19 cellular contexts compared by ENCODE assay signal in genomic region chr19:5775668-5776309, GRCh38. TPM values are rescaled to one million over a fixed set of nuclear protein-coding genes. Genes with fewer than 3 reads are reported as not detected.
DNase-seq lines count a peak whose midpoint lies in the region; ATAC-seq, FAIRE-seq and TF ChIP-seq lines count a peak whose summit lies in the region.
"Had no signal": no experiment of that assay in that cellular context is flagged by ENCODE, and none has a peak within 500 bp of the region (broad histone marks: within the 10 kb centered on the region; RNA-seq: fewer than 3 reads in every experiment).

No MANE protein-coding gene starts in this region.

- H2AFZ ChIP-seq in HepG2 (ENCODE audit: low read length) (no peak overlapping the region), Karpas-422 (ENCODE audit: low read length) (no peak overlapping the region)

- TF ChIP-seq POLR2A in HepG2 (IDR thresholded peaks at IDR 0.05; ENCODE audit: insufficient read depth in 1 of 2, low read depth in 2 of 2, low read length in 2 of 2) (no peak), right lobe of liver (IDR thresholded peaks at IDR 0.05) (no peak)

- H3K36me3 ChIP-seq in HepG2 (replicated peaks in 1 of 2; ENCODE audit: control insufficient read depth in 1 of 2, insufficient read depth in 2 of 2, low read length in 2 of 2) (no peaks in the 10 kb centered on the region), right lobe of liver (no peaks in the 10 kb centered on the region), adipocyte (ENCODE audit: control insufficient read depth, insufficient read depth, low read length, severe bottlenecking) (no peaks in the 10 kb centered on the region), Karpas-422 (ENCODE audit: insufficient read depth, low read length) (no peaks in the 10 kb centered on the region)

- H3K4me2 ChIP-seq in HepG2 (ENCODE audit: low read depth, low read length) (no peak overlapping the region; the same call in 1 of the 2 replicates), Karpas-422 (ENCODE audit: low read depth, low read length, poor library complexity, severe bottlenecking) (no peak overlapping the region)

- WGBS in HepG2 (ENCODE audit: low lambda C conversion rate), result 35% methylated on average over 14 of the region's 17 CpGs
- 77% methylated on average over 7 of the region's 17 CpGs for WGBS in right lobe of liver (ENCODE audit: insufficient coverage, low coverage, low lambda C conversion rate, missing lambda C conversion rate)

- POLR2A ChIA-PET in HepG2 (lab: Yijun Ruan, JAX), result interaction anchor here (1.1 kb wide), 1 partner anchor 15 kb away, joined by 4 read pairs; no protein-coding TSS in a partner anchor

- H3K9me3 ChIP-seq in HepG2 (ENCODE audit: low read length) (no peaks in the 10 kb centered on the region), right lobe of liver (no peaks in the 10 kb centered on the region), adipocyte (ENCODE audit: control insufficient read depth, low read length) (no peaks in the 10 kb centered on the region), Karpas-422 (ENCODE audit: low read length) (no peaks in the 10 kb centered on the region)

- FAIRE-seq in HepG2 (lab: Jason Lieb, UNC), result no peak

- H4K20me1 ChIP-seq in HepG2 (ENCODE audit: insufficient read depth, low read length) (no peaks in the 10 kb centered on the region), Karpas-422 (ENCODE audit: insufficient read depth, low read depth, low read length) (no peaks in the 10 kb centered on the region)

- CTCF ChIA-PET in HepG2 (lab: Yijun Ruan, JAX; ENCODE audit: low intra/inter-chr PET ratio, low total read pairs), result interaction anchor here (2.5 kb wide), 1 partner anchor 18 kb away, joined by 8 read pairs; no protein-coding TSS in a partner anchor

- in situ Hi-C loops in HepG2 (cut with HindIII; ENCODE audit: extremely low pct_ligation_motif_present, low pct_unique_long_range_greater_than_20kb), result no loop called here

- ATAC-seq in HepG2, result no peak
- no peak for ATAC-seq in right lobe of liver
- ATAC-seq: HCT116, T-helper 17 cell had no signal

- intact Hi-C loops in HepG2 (cut with micrococcal nuclease; ENCODE audit: unreplicated experiment), result no loop called here
- intact Hi-C loops in right lobe of liver (cut with DNase I), result no loop called here

- TF ChIP-seq EP300 in HepG2 (IDR thresholded peaks at IDR 0.05; ENCODE audit: low read depth in 2 of 2, low read length in 2 of 2) (no peak), HepG2 (CRISPR knock-in tag; IDR thresholded peaks at IDR 0.05; ENCODE audit: borderline replicate concordance) (no peak)

- no peaks in the 10 kb centered on the region for H3K9me2 ChIP-seq in Karpas-422 (replicated peaks; ENCODE audit: insufficient read depth, low read length)

- TF ChIP-seq CTCF in HepG2 (CRISPR knock-in tag; IDR thresholded peaks at IDR 0.05) (no peak), right lobe of liver (IDR thresholded peaks at IDR 0.05) (no peak), fibroblast of pulmonary artery (IDR thresholded peaks at IDR 0.05; ENCODE audit: low read length, missing control alignments) (no peak)

- no peaks in the 10 kb centered on the region for H3K79me2 ChIP-seq in HepG2 (ENCODE audit: insufficient read depth, low read length)
- H3K79me2 ChIP-seq in Karpas-422 (ENCODE audit: low read length), result no peaks in the 10 kb centered on the region

- H3K4me3 ChIP-seq in HepG2 (replicated peaks in 1 of 3; ENCODE audit: insufficient read depth in 1 of 3, low read depth in 2 of 3, low read length in 3 of 3) (no peak overlapping the region), right lobe of liver (no peak overlapping the region), adipocyte (ENCODE audit: low read length) (no peak overlapping the region), fibroblast of pulmonary artery (replicated peaks; ENCODE audit: low read depth, low read length) (no peak overlapping the region), Karpas-422 (ENCODE audit: low read length) (no peak overlapping the region)

- H3K4me1 ChIP-seq in HepG2 (ENCODE audit: insufficient read depth, low read length) (peaks cover 9% of the 10 kb centered on the region; the same call in 1 of the 2 replicates), right lobe of liver (no peaks in the 10 kb centered on the region), adipocyte (ENCODE audit: control insufficient read depth, insufficient read depth, low read length) (peaks cover 10% of the 10 kb centered on the region), Karpas-422 (ENCODE audit: low read length) (no peaks in the 10 kb centered on the region)

- H3K27ac ChIP-seq in HepG2 (ENCODE audit: extremely low read length, insufficient read depth, low read length) (no peak overlapping the region), right lobe of liver (no peak overlapping the region), Karpas-422 (ENCODE audit: low read length) (no peak overlapping the region)

- H3K9ac ChIP-seq in HepG2 (ENCODE audit: insufficient read depth, low read depth, low read length), result no peak overlapping the region
- no peak overlapping the region for H3K9ac ChIP-seq in adipocyte (ENCODE audit: low read length)
- no peak overlapping the region for H3K9ac ChIP-seq in Karpas-422 (ENCODE audit: low read length)

- BruUV-seq in HepG2 (replicated peaks; lab: Mats Ljungman, UMichigan), result no TSS peak

- TF ChIP-seq RAD21 in HepG2 (CRISPR knock-in tag; IDR thresholded peaks at IDR 0.05), result no peak

- H3K27me3 ChIP-seq in HepG2 (ENCODE audit: control insufficient read depth in 1 of 2, insufficient read depth in 2 of 2, low read length in 2 of 2), result peaks cover 0 to 8% of the 10 kb centered on the region in 2 experiments; a peak in 2 of 5 replicates
- H3K27me3 ChIP-seq in right lobe of liver, result no peaks in the 10 kb centered on the region
- H3K27me3 ChIP-seq in adipocyte (replicated peaks; ENCODE audit: control insufficient read depth, insufficient read depth, low read length), result no peaks in the 10 kb centered on the region
- H3K27me3 ChIP-seq in Karpas-422 (ENCODE audit: low read length), result no peaks in the 10 kb centered on the region

- DNase-seq in HepG2 (ENCODE audit: low spot score) (no peak), right lobe of liver (no peak), adipocyte (ENCODE audit: low read depth) (peak; percentile 65), fibroblast of pulmonary artery (ENCODE audit: low read depth) (peak; percentile 36), NCI-H774 (lab: John Stamatoyannopoulos, UW) (no peak), Karpas-422 (no peak), iPS-NIHi11 (ENCODE audit: low spot score) (no peak), C1 segment of cervical spinal cord (lab: John Stamatoyannopoulos, UW) (no peak)
- DNase-seq: 8988T; activated B cell treated with CpG ODN at 0.5 μM for 24 hours; activated effector memory CD4-positive, alpha-beta T cell treated with anti-CD3 and anti-CD28 coated beads, Interleukin-2, amount 50 U/mL, for 16 hours; CD8-positive, alpha-beta memory T cell; immature natural killer cell; NCI-H1105 treated with DMSO at 0.1 percent for 48 hours; NK-92 treated with Interleukin-12 subunit alpha and Interleukin-12 subunit beta, amount 100 ng/mL, for 24 hours; stimulated activated CD4-positive, alpha-beta T cell treated with anti-CD3 and anti-CD28 coated beads, Interleukin-2, amount 100 ng/mL, for 24 hours; T-helper 17 cell had no signal

RNA-seq across cellular contexts. Expression of gene PRR22, which starts 8.8 kb away (rescaled TPM):
- total RNA-seq in HepG2 (2016; rRNA removed; fragmentation: Illumina TruSeq; extraction: Trizol) (0.77 and 2.3 TPM in 2 replicates), right lobe of liver (1 to 10 TPM; 1.7 to 3.3 (median 2.1) TPM)
- 0.40 and 0.53 TPM in 2 replicates for total RNA-seq in HepG2 (2016; cell fraction: cytosol; rRNA removed; fragmentation: Illumina TruSeq; extraction: Trizol; ENCODE audit: low read depth)
- total RNA-seq in HepG2 (2016; cell fraction: insoluble cytoplasmic fraction; rRNA removed; fragmentation: Illumina TruSeq; extraction: Trizol), result 0.83 and 2.2 TPM in 2 replicates
- 0.68 and 0.93 TPM in 2 replicates for total RNA-seq in HepG2 (2016; cell fraction: membrane; rRNA removed; fragmentation: Illumina TruSeq; extraction: Trizol)
- 2.2 and 2.6 TPM in 2 replicates for total RNA-seq in HepG2 (2016; cell fraction: nucleus; rRNA removed; fragmentation: Illumina TruSeq; extraction: Trizol)
- polyA plus RNA-seq in HepG2 (2011; rRNA removed), result 0.84 and 1.0 TPM in 2 replicates
- 0.10 and 0.36 TPM in 2 replicates for polyA plus RNA-seq in HepG2 (2011; cell fraction: cytosol; rRNA removed)
- polyA plus RNA-seq in HepG2 (2011; cell fraction: nucleus; rRNA removed), result 9.3 and 11.4 TPM in 2 replicates
- 0.86 and 1.1 TPM in 2 replicates for polyA plus RNA-seq in HepG2 (2012)
- 0.27 and 0.43 TPM in 2 replicates for polyA plus RNA-seq in HepG2 (2016; cell fraction: cytosol; fragmentation: Illumina TruSeq; extraction: Trizol; ENCODE audit: low read depth)
- polyA plus RNA-seq in HepG2 (2016; cell fraction: insoluble cytoplasmic fraction; fragmentation: Illumina TruSeq; extraction: Trizol; ENCODE audit: low read depth), result 1.2 and 2.0 TPM in 2 replicates
- 0.66 and 0.97 TPM in 2 replicates for polyA plus RNA-seq in HepG2 (2016; cell fraction: membrane; fragmentation: Illumina TruSeq; extraction: Trizol; ENCODE audit: low read depth)
- 10.5 and 11.2 TPM in 2 replicates for polyA plus RNA-seq in HepG2 (2016; cell fraction: nucleus; fragmentation: Illumina TruSeq; extraction: Trizol; ENCODE audit: insufficient read depth, low read depth)
- 0.35 and 0.70 TPM in 2 replicates for polyA minus RNA-seq in HepG2 (2011; rRNA and poly(A)+ RNA removed; ENCODE audit: low replicate concordance)
- polyA minus RNA-seq in HepG2 (2011; cell fraction: cytosol; rRNA and poly(A)+ RNA removed), result 0.59 and 0.62 TPM in 2 replicates
- polyA minus RNA-seq in HepG2 (2011; cell fraction: nucleus; rRNA and poly(A)+ RNA removed), result 0.62 and 1.7 TPM in 2 replicates
- 0.29 TPM in 1 of 2 replicates, not detected in the other for total RNA-seq in Karpas-422 (2014; rRNA removed; shearing (Covaris generic); ENCODE audit: low replicate concordance)
- polyA plus RNA-seq: immature natural killer cell had no signal

RNA-seq across cellular contexts. Expression of gene DUS3L, which starts 15.2 kb away (rescaled TPM):
- total RNA-seq in HepG2 (2016; rRNA removed; fragmentation: Illumina TruSeq; extraction: Trizol), result 20.6 and 25.1 TPM in 2 replicates
- total RNA-seq in HepG2 (2016; cell fraction: cytosol; rRNA removed; fragmentation: Illumina TruSeq; extraction: Trizol; ENCODE audit: low read depth), result 7.1 and 7.6 TPM in 2 replicates
- 19.2 and 25.0 TPM in 2 replicates for total RNA-seq in HepG2 (2016; cell fraction: insoluble cytoplasmic fraction; rRNA removed; fragmentation: Illumina TruSeq; extraction: Trizol)
- total RNA-seq in HepG2 (2016; cell fraction: membrane; rRNA removed; fragmentation: Illumina TruSeq; extraction: Trizol), result 8.0 and 8.5 TPM in 2 replicates
- total RNA-seq in HepG2 (2016; cell fraction: nucleus; rRNA removed; fragmentation: Illumina TruSeq; extraction: Trizol), result 16.2 and 25.2 TPM in 2 replicates
- polyA plus RNA-seq in HepG2 (2011; rRNA removed), result 13.3 and 15.6 TPM in 2 replicates
- 10.8 and 19.0 TPM in 2 replicates for polyA plus RNA-seq in HepG2 (2011; cell fraction: cytosol; rRNA removed)
- polyA plus RNA-seq in HepG2 (2011; cell fraction: nucleus; rRNA removed), result 82.5 and 110 TPM in 2 replicates
- 8.5 and 16.9 TPM in 2 replicates for polyA plus RNA-seq in HepG2 (2012)
- 2.4 and 3.1 TPM in 2 replicates for polyA plus RNA-seq in HepG2 (2016; cell fraction: cytosol; fragmentation: Illumina TruSeq; extraction: Trizol; ENCODE audit: low read depth)
- polyA plus RNA-seq in HepG2 (2016; cell fraction: insoluble cytoplasmic fraction; fragmentation: Illumina TruSeq; extraction: Trizol; ENCODE audit: low read depth), result 18.3 and 18.8 TPM in 2 replicates
- 6.3 TPM in 2 replicates for polyA plus RNA-seq in HepG2 (2016; cell fraction: membrane; fragmentation: Illumina TruSeq; extraction: Trizol; ENCODE audit: low read depth)
- 41.4 and 60.6 TPM in 2 replicates for polyA plus RNA-seq in HepG2 (2016; cell fraction: nucleus; fragmentation: Illumina TruSeq; extraction: Trizol; ENCODE audit: insufficient read depth, low read depth)
- polyA minus RNA-seq in HepG2 (2011; rRNA and poly(A)+ RNA removed; ENCODE audit: low replicate concordance), result 25.0 and 31.3 TPM in 2 replicates
- polyA minus RNA-seq in HepG2 (2011; cell fraction: cytosol; rRNA and poly(A)+ RNA removed), result 13.3 and 13.6 TPM in 2 replicates
- 16.8 and 28.8 TPM in 2 replicates for polyA minus RNA-seq in HepG2 (2011; cell fraction: nucleus; rRNA and poly(A)+ RNA removed)
- 10 to 100 TPM; 14.7 to 28.6 (median 20.5) TPM for total RNA-seq in right lobe of liver
- 21.7 and 34.0 TPM in 2 replicates for total RNA-seq in Karpas-422 (2014; rRNA removed; shearing (Covaris generic); ENCODE audit: low replicate concordance)

RNA-seq across cellular contexts. Expression of gene NRTN, which starts 29.1 kb away (rescaled TPM):
- total RNA-seq in HepG2 (2016; rRNA removed; fragmentation: Illumina TruSeq; extraction: Trizol), result 3.2 and 4.1 TPM in 2 replicates
- 6.3 and 6.9 TPM in 2 replicates for total RNA-seq in HepG2 (2016; cell fraction: cytosol; rRNA removed; fragmentation: Illumina TruSeq; extraction: Trizol; ENCODE audit: low read depth)
- 3.3 and 3.6 TPM in 2 replicates for total RNA-seq in HepG2 (2016; cell fraction: insoluble cytoplasmic fraction; rRNA removed; fragmentation: Illumina TruSeq; extraction: Trizol)
- total RNA-seq in HepG2 (2016; cell fraction: membrane; rRNA removed; fragmentation: Illumina TruSeq; extraction: Trizol), result 11.2 and 12.2 TPM in 2 replicates
- 1.9 TPM in 2 replicates for total RNA-seq in HepG2 (2016; cell fraction: nucleus; rRNA removed; fragmentation: Illumina TruSeq; extraction: Trizol)
- 5.3 and 7.3 TPM in 2 replicates for polyA plus RNA-seq in HepG2 (2011; rRNA removed)
- polyA plus RNA-seq in HepG2 (2011; cell fraction: cytosol; rRNA removed), result 3.3 and 7.0 TPM in 2 replicates
- 5.3 and 5.4 TPM in 2 replicates for polyA plus RNA-seq in HepG2 (2011; cell fraction: nucleus; rRNA removed)
- 3.3 and 6.4 TPM in 2 replicates for polyA plus RNA-seq in HepG2 (2012)
- polyA plus RNA-seq in HepG2 (2016; cell fraction: cytosol; fragmentation: Illumina TruSeq; extraction: Trizol; ENCODE audit: low read depth), result 9.7 and 9.9 TPM in 2 replicates
- polyA plus RNA-seq in HepG2 (2016; cell fraction: insoluble cytoplasmic fraction; fragmentation: Illumina TruSeq; extraction: Trizol; ENCODE audit: low read depth), result 4.5 and 4.6 TPM in 2 replicates
- 13.7 and 14.4 TPM in 2 replicates for polyA plus RNA-seq in HepG2 (2016; cell fraction: membrane; fragmentation: Illumina TruSeq; extraction: Trizol; ENCODE audit: low read depth)
- polyA plus RNA-seq in HepG2 (2016; cell fraction: nucleus; fragmentation: Illumina TruSeq; extraction: Trizol; ENCODE audit: insufficient read depth, low read depth), result 2.8 and 4.0 TPM in 2 replicates
- 0.14 and 10.3 TPM in 2 replicates for polyA minus RNA-seq in HepG2 (2011; rRNA and poly(A)+ RNA removed; ENCODE audit: low replicate concordance)
- polyA minus RNA-seq in HepG2 (2011; cell fraction: cytosol; rRNA and poly(A)+ RNA removed), result 5.2 and 5.8 TPM in 2 replicates
- polyA minus RNA-seq in HepG2 (2011; cell fraction: nucleus; rRNA and poly(A)+ RNA removed), result 1.2 and 1.8 TPM in 2 replicates
- total RNA-seq in right lobe of liver, result 10 to 100 TPM in 3 of 6 experiments, 1 to 10 TPM in 3; 4.7 to 11.6 (median 9.8) TPM
- total RNA-seq in Karpas-422 (2014; rRNA removed; shearing (Covaris generic); ENCODE audit: low replicate concordance), result not detected in 2 replicates

RNA-seq across cellular contexts. Expression of gene CATSPERD, which starts 55.4 kb away (rescaled TPM):
- total RNA-seq in HepG2 (2016; rRNA removed; fragmentation: Illumina TruSeq; extraction: Trizol), result not detected in 2 replicates
- total RNA-seq in HepG2 (2016; cell fraction: cytosol; rRNA removed; fragmentation: Illumina TruSeq; extraction: Trizol; ENCODE audit: low read depth), result not detected in 2 replicates
- total RNA-seq in HepG2 (2016; cell fraction: insoluble cytoplasmic fraction; rRNA removed; fragmentation: Illumina TruSeq; extraction: Trizol), result not detected in 2 replicates
- total RNA-seq in HepG2 (2016; cell fraction: membrane; rRNA removed; fragmentation: Illumina TruSeq; extraction: Trizol), result 0.09 TPM in 1 of 2 replicates, not detected in the other
- total RNA-seq in HepG2 (2016; cell fraction: nucleus; rRNA removed; fragmentation: Illumina TruSeq; extraction: Trizol), result not detected in 2 replicates
- 0.04 TPM in 1 of 2 replicates, not detected in the other for polyA plus RNA-seq in HepG2 (2011; rRNA removed)
- 0.04 TPM in 1 of 2 replicates, not detected in the other for polyA plus RNA-seq in HepG2 (2011; cell fraction: cytosol; rRNA removed)
- polyA plus RNA-seq in HepG2 (2011; cell fraction: nucleus; rRNA removed), result 0.09 TPM in 1 of 2 replicates, not detected in the other
- polyA plus RNA-seq in HepG2 (2012), result not detected in 2 replicates
- not detected in 2 replicates for polyA plus RNA-seq in HepG2 (2016; cell fraction: cytosol; fragmentation: Illumina TruSeq; extraction: Trizol; ENCODE audit: low read depth)
- not detected in 2 replicates for polyA plus RNA-seq in HepG2 (2016; cell fraction: insoluble cytoplasmic fraction; fragmentation: Illumina TruSeq; extraction: Trizol; ENCODE audit: low read depth)
- polyA plus RNA-seq in HepG2 (2016; cell fraction: membrane; fragmentation: Illumina TruSeq; extraction: Trizol; ENCODE audit: low read depth), result not detected in 2 replicates
- polyA plus RNA-seq in HepG2 (2016; cell fraction: nucleus; fragmentation: Illumina TruSeq; extraction: Trizol; ENCODE audit: insufficient read depth, low read depth), result not detected in 2 replicates
- 0.09 TPM in 1 of 2 replicates, not detected in the other for polyA minus RNA-seq in HepG2 (2011; rRNA and poly(A)+ RNA removed; ENCODE audit: low replicate concordance)
- polyA minus RNA-seq in HepG2 (2011; cell fraction: cytosol; rRNA and poly(A)+ RNA removed), result not detected in 2 replicates
- not detected in 2 replicates for polyA minus RNA-seq in HepG2 (2011; cell fraction: nucleus; rRNA and poly(A)+ RNA removed)
- not detected for total RNA-seq in right lobe of liver
- total RNA-seq in Karpas-422 (2014; rRNA removed; shearing (Covaris generic); ENCODE audit: low replicate concordance), result not detected in 2 replicates
- total RNA-seq: activated B cell treated with CpG ODN at 0.5 μM for 24 hours; CD8-positive, alpha-beta memory T cell; G401; T-helper 17 cell had no signal
- polyA plus RNA-seq: CD8-positive, alpha-beta memory T cell; immature natural killer cell had no signal

RNA-seq across cellular contexts. Expression of gene LONP1, which starts 55.8 kb away (rescaled TPM):
- total RNA-seq in HepG2 (2016; rRNA removed; fragmentation: Illumina TruSeq; extraction: Trizol) (50.4 and 76.8 TPM in 2 replicates), right lobe of liver (100 to 1,000 TPM in 2 of 6 experiments, 10 to 100 TPM in 4; 54.5 to 123 (median 66.8) TPM)
- total RNA-seq in HepG2 (2016; cell fraction: cytosol; rRNA removed; fragmentation: Illumina TruSeq; extraction: Trizol; ENCODE audit: low read depth), result 12.1 and 15.6 TPM in 2 replicates
- 41.9 and 83.8 TPM in 2 replicates for total RNA-seq in HepG2 (2016; cell fraction: insoluble cytoplasmic fraction; rRNA removed; fragmentation: Illumina TruSeq; extraction: Trizol)
- 26.9 and 27.9 TPM in 2 replicates for total RNA-seq in HepG2 (2016; cell fraction: membrane; rRNA removed; fragmentation: Illumina TruSeq; extraction: Trizol)
- total RNA-seq in HepG2 (2016; cell fraction: nucleus; rRNA removed; fragmentation: Illumina TruSeq; extraction: Trizol), result 53.2 and 60.3 TPM in 2 replicates
- 59.5 and 69.0 TPM in 2 replicates for polyA plus RNA-seq in HepG2 (2011; rRNA removed)
- 54.0 and 91.2 TPM in 2 replicates for polyA plus RNA-seq in HepG2 (2011; cell fraction: cytosol; rRNA removed)
- polyA plus RNA-seq in HepG2 (2011; cell fraction: nucleus; rRNA removed), result 270 and 346 TPM in 2 replicates
- 49.0 and 62.8 TPM in 2 replicates for polyA plus RNA-seq in HepG2 (2012)
- 7.4 and 9.2 TPM in 2 replicates for polyA plus RNA-seq in HepG2 (2016; cell fraction: cytosol; fragmentation: Illumina TruSeq; extraction: Trizol; ENCODE audit: low read depth)
- 49.9 and 60.1 TPM in 2 replicates for polyA plus RNA-seq in HepG2 (2016; cell fraction: insoluble cytoplasmic fraction; fragmentation: Illumina TruSeq; extraction: Trizol; ENCODE audit: low read depth)
- 15.7 and 17.9 TPM in 2 replicates for polyA plus RNA-seq in HepG2 (2016; cell fraction: membrane; fragmentation: Illumina TruSeq; extraction: Trizol; ENCODE audit: low read depth)
- 120 and 130 TPM in 2 replicates for polyA plus RNA-seq in HepG2 (2016; cell fraction: nucleus; fragmentation: Illumina TruSeq; extraction: Trizol; ENCODE audit: insufficient read depth, low read depth)
- 65.4 and 106 TPM in 2 replicates for polyA minus RNA-seq in HepG2 (2011; rRNA and poly(A)+ RNA removed; ENCODE audit: low replicate concordance)
- polyA minus RNA-seq in HepG2 (2011; cell fraction: cytosol; rRNA and poly(A)+ RNA removed), result 42.1 and 48.3 TPM in 2 replicates
- polyA minus RNA-seq in HepG2 (2011; cell fraction: nucleus; rRNA and poly(A)+ RNA removed), result 44.8 and 51.0 TPM in 2 replicates
- 65.7 and 165 TPM in 2 replicates for total RNA-seq in Karpas-422 (2014; rRNA removed; shearing (Covaris generic); ENCODE audit: low replicate concordance)

Comparison
In these comparisons a context has a peak if more than half of its experiments do, and no peak if none do; other contexts are left out.
1. DNase-seq: peak in adipocyte (single experiment) and fibroblast of pulmonary artery (single experiment); none in HepG2 (single experiment), right lobe of liver (0 of 3), NCI-H774 (single experiment), Karpas-422 (single experiment), iPS-NIHi11 (single experiment) and C1 segment of cervical spinal cord (0 of 14).